8 cellular contexts compared by ENCODE assay signal in the genomic region with DNA sequence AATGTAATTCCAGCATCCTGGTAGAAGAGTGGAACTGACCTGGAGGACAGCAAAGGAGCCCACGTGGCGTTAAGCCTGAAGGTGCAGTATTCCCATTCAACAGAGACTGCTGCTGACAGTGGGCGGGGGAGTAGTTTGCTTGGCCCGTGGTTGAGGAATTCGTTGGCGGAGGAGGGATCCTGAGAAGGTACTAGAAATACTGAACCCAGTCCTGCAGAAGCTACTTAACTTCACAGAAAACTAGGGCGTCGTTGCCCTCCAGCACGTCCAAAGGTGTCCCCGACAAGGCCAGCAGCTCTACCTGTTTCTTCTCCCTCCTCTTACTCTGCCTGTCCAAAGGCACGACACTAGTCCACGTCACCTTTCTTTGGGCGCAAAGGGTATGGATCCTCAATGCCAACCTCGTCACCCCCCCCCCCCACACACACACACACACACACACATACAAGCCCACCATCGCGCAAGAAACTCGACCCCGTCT. TPM values are rescaled to one million over a fixed set of nuclear protein-coding genes. Genes with fewer than 3 reads are reported as not detected.
DNase-seq lines count a peak whose midpoint lies in the region; ATAC-seq lines count a peak whose summit lies in the region.

No MANE protein-coding gene starts in this region.

- peaks cover 4% of the 10 kb centered on the region for H3K9me3 Mint-ChIP-seq in T-helper 2 cell treated with Interferon-gamma antibody and Interleukin-4, amounts not matched to agents 5 μg/mL and 100 μg/mL, for 36 hours

- peaks cover 55% of the 10 kb centered on the region for H3K4me1 Mint-ChIP-seq in T-helper 2 cell treated with Interferon-gamma antibody and Interleukin-4, amounts not matched to agents 5 μg/mL and 100 μg/mL, for 36 hours (ENCODE audit: low read depth)

- H3K27me3 ChIP-seq in esophagus (ENCODE audit: control insufficient read depth in 1 of 2, insufficient read depth in 2 of 2, low read length in 2 of 2) (no peaks in the 10 kb centered on the region), muscle layer of duodenum (ENCODE audit: low read depth, low read length) (no peaks in the 10 kb centered on the region)

- H3K9me3 ChIP-seq in esophagus (ENCODE audit: control insufficient read depth in 2 of 2, insufficient read depth in 1 of 2, low read depth in 1 of 2, low read length in 1 of 2) (no peaks in the 10 kb centered on the region), muscle layer of duodenum (ENCODE audit: control insufficient read depth in 1 of 2, low read length in 2 of 2) (no peaks in the 10 kb centered on the region)

- no peaks in the 10 kb centered on the region for H3K27me3 Mint-ChIP-seq in T-helper 2 cell treated with Interferon-gamma antibody and Interleukin-4, amounts not matched to agents 5 μg/mL and 100 μg/mL, for 36 hours (ENCODE audit: low read depth)

- H3K27ac ChIP-seq in esophagus (ENCODE audit: low read depth in 2 of 2, low read length in 1 of 2) (peak overlapping the region; percentile 95 to 99), muscle layer of duodenum (ENCODE audit: low read length) (peak overlapping the region; percentile 52)

- 0 to 3% methylated on average over 18 of the region's 18 CpGs for WGBS in esophagus, 2 donors

- peak overlapping the region; percentile 98 for H3K27ac Mint-ChIP-seq in T-helper 2 cell treated with Interferon-gamma antibody and Interleukin-4, amounts not matched to agents 5 μg/mL and 100 μg/mL, for 36 hours

- peak overlapping the region; percentile 91 for H3K4me3 Mint-ChIP-seq in T-helper 2 cell treated with Interferon-gamma antibody and Interleukin-4, amounts not matched to agents 5 μg/mL and 100 μg/mL, for 36 hours

- peak; percentile 8 for ATAC-seq in HG03378 (IDR thresholded peaks at IDR 0.05; ENCODE audit: unreplicated experiment)

- H3K36me3 ChIP-seq in esophagus (ENCODE audit: control insufficient read depth in 2 of 2, insufficient read depth in 2 of 2, low read length in 1 of 2) (no peaks in the 10 kb centered on the region), muscle layer of duodenum (ENCODE audit: control insufficient read depth in 1 of 2, insufficient read depth in 2 of 2, low read length in 2 of 2) (peaks cover 6 to 16% of the 10 kb centered on the region in 2 donors)

- H3K36me3 Mint-ChIP-seq in T-helper 2 cell treated with Interferon-gamma antibody and Interleukin-4, amounts not matched to agents 5 μg/mL and 100 μg/mL, for 36 hours (ENCODE audit: low read depth): peaks cover 40% of the 10 kb centered on the region

- DNase-seq in stimulated activated CD4-positive, alpha-beta T cell treated with anti-CD3 and anti-CD28 coated beads, Interleukin-12 subunit alpha, Interleukin-12 subunit beta, amount 100 ng/mL, for 4 hours: peak; percentile 25
- DNase-seq in stimulated activated CD4-positive, alpha-beta T cell treated with anti-CD3 and anti-CD28 coated beads, Interleukin-4, amount 100 ng/mL, for 24 hours: no peak
- peak; percentile 14 for DNase-seq in T-helper 2 cell treated with Interferon-gamma antibody and Interleukin-4, amounts not matched to agents 5 μg/mL and 100 μg/mL, for 36 hours (ENCODE audit: low spot score)
- peak; percentile 46 for DNase-seq in ureter (ENCODE audit: low spot score)
- DNase-seq in retina: no peak

- H3K4me1 ChIP-seq in esophagus (ENCODE audit: control insufficient read depth in 2 of 2, insufficient read depth in 2 of 2, low read length in 1 of 2) (peaks cover 3 to 11% of the 10 kb centered on the region in 2 donors), muscle layer of duodenum (ENCODE audit: control insufficient read depth in 1 of 2, insufficient read depth in 2 of 2, low read length in 2 of 2) (peaks cover 10 to 24% of the 10 kb centered on the region in 2 donors)

- peak overlapping the region; percentile 74 to 86 for H3K4me3 ChIP-seq in esophagus (ENCODE audit: low read depth in 1 of 2, low read length in 2 of 2)
- H3K4me3 ChIP-seq in muscle layer of duodenum (ENCODE audit: low read depth in 1 of 2, low read length in 2 of 2): peak overlapping the region; percentile 79 to 92

RNA-seq across cellular contexts. Expression of gene PUS7L, which starts 0.3 kb away (rescaled TPM):
- 1 to 10 TPM; 1.7 to 1.9 TPM for polyA plus RNA-seq in esophagus
- 26.0 TPM for total RNA-seq in ureter

RNA-seq across cellular contexts. Expression of gene IRAK4, which starts 0.5 kb away (rescaled TPM):
- polyA plus RNA-seq in esophagus: 10 to 100 TPM; 10.9 to 15.5 TPM
- total RNA-seq in ureter: 24.6 TPM

RNA-seq across cellular contexts. Expression of gene TWF1, which starts 47.8 kb away (rescaled TPM):
- polyA plus RNA-seq in esophagus: 100 to 1,000 TPM in 1 of 2 donors, 10 to 100 TPM in 1; 73.1 to 120 TPM
- 144 TPM for total RNA-seq in ureter

Comparison
In these comparisons a context has a peak if more than half of its experiments do, and no peak if none do; other contexts are left out.
1. DNase-seq: peak in stimulated activated CD4-positive, alpha-beta T cell treated with anti-CD3 and anti-CD28 coated beads, Interleukin-12 subunit alpha, Interleukin-12 subunit beta, amount 100 ng/mL, for 4 hours (single experiment), T-helper 2 cell treated with Interferon-gamma antibody and Interleukin-4, amounts not matched to agents 5 μg/mL and 100 μg/mL, for 36 hours (single experiment) and ureter (single experiment); none in stimulated activated CD4-positive, alpha-beta T cell treated with anti-CD3 and anti-CD28 coated beads, Interleukin-4, amount 100 ng/mL, for 24 hours (single experiment) and retina (single experiment).